In genomic region chr17:7583253-7584109, GRCh38 we compare ENCODE assay signal across 8 cellular contexts. TPM values are rescaled to one million over a fixed set of nuclear protein-coding genes. Genes with fewer than 3 reads are reported as not detected.
DNase-seq lines count a peak whose midpoint lies in the region; ATAC-seq and TF ChIP-seq lines count a peak whose summit lies in the region.

MPDU1 (plus strand) TSS chr17:7583852; CDS start chr17:7583863, 11 bp downstream.

- ATAC-seq in GM21825 (IDR thresholded peaks at IDR 0.05; ENCODE audit: unreplicated experiment) = peak; percentile 48
- ATAC-seq in activated T-helper 17 cell treated with anti-CD3 and anti-CD28 coated beads, Interleukin-2, amount 50 U/mL, for 72 hours (replicated peaks) = peak; percentile 78
- ATAC-seq in naive thymus-derived CD8-positive, alpha-beta T cell = peak; percentile 84 to 89

- TF ChIP-seq CTCF in LNCaP clone FGC (IDR thresholded peaks at IDR 0.05; ENCODE audit: control insufficient read depth, extremely low read depth, insufficient read depth) (no peak), RWPE1 (conservative IDR thresholded peaks at IDR 0.05; ENCODE audit: low read depth) (no peak), fibroblast of lung (conservative IDR thresholded peaks at IDR 0.05 in 1 of 2, IDR thresholded peaks at IDR 0.05 in 1 of 2; ENCODE audit: low read depth in 1 of 2, low read length in 2 of 2) (no peak)

- peaks cover 45% of the 10 kb centered on the region for H3K79me2 ChIP-seq in fibroblast of lung (ENCODE audit: control insufficient read depth, insufficient read depth, low read length)

- peak within 1 kb of the TSS; percentile 100 for H3K27ac ChIP-seq in RWPE1
- H3K27ac ChIP-seq in fibroblast of lung (ENCODE audit: insufficient read depth, low read length) = peak within 1 kb of the TSS; percentile 98

- peaks cover 33% of the 10 kb centered on the region for H3K4me1 Mint-ChIP-seq in activated T-helper 17 cell treated with anti-CD3 and anti-CD28 coated beads, Interleukin-2, amount 50 U/mL, for 72 hours
- H3K4me1 Mint-ChIP-seq in naive thymus-derived CD8-positive, alpha-beta T cell = peaks cover 30 to 69% (median 61%) of the 10 kb centered on the region in 4 donors

- peaks cover 77% of the 10 kb centered on the region for H3K36me3 Mint-ChIP-seq in activated T-helper 17 cell treated with anti-CD3 and anti-CD28 coated beads, Interleukin-2, amount 50 U/mL, for 72 hours (ENCODE audit: low read depth)
- H3K36me3 Mint-ChIP-seq in naive thymus-derived CD8-positive, alpha-beta T cell = peaks cover 0 to 25% (median 0%) of the 10 kb centered on the region in 3 donors

- CTCF ChIA-PET in RWPE1 (lab: Yijun Ruan, JAX) = no interaction called here

- no peaks in the 10 kb centered on the region for H4K20me1 ChIP-seq in fibroblast of lung (ENCODE audit: control insufficient read depth, extremely low read depth, insufficient read depth, low read length)

- POLR2A ChIA-PET in RWPE1 (lab: Yijun Ruan, JAX; ENCODE audit: low non-redundant PET) = interaction anchor here (0.5 to 1.0 kb wide), 3 partner anchors 10 to 640 kb away, joined by 3 to 4 read pairs (median 3); no protein-coding TSS in a partner anchor
- POLR2A ChIA-PET in naive thymus-derived CD8-positive, alpha-beta T cell (lab: Charles Lee) = interaction anchor here (0.5 to 6.7 kb wide), 28 partner anchors 11 to 589 kb away, joined by 3 to 129 read pairs (median 4); partner anchors contain the start of genes ATP1B2, FXR2, NAA38 and NEURL4

- H3K27ac Mint-ChIP-seq in activated T-helper 17 cell treated with anti-CD3 and anti-CD28 coated beads, Interleukin-2, amount 50 U/mL, for 72 hours = peak within 1 kb of the TSS; percentile 94
- peak within 1 kb of the TSS; percentile 96 to 100 (median 100) for H3K27ac Mint-ChIP-seq in naive thymus-derived CD8-positive, alpha-beta T cell

- DNase-seq in DMS79 treated with DMSO at 0.1 percent for 48 hours (lab: John Stamatoyannopoulos, UW) (peak; percentile 98), LNCaP clone FGC (ENCODE audit: low read depth) (peak; percentile 97), RWPE1 (ENCODE audit: low spot score) (peak; percentile 88), fibroblast of lung (ENCODE audit: low read depth in 2 of 2) (peak; percentile 97 to 98)
- peak; percentile 91 to 98 (median 95) for DNase-seq in naive thymus-derived CD8-positive, alpha-beta T cell
- peak; percentile 92 to 97 (median 97) for DNase-seq in stimulated activated naive CD4-positive, alpha-beta T cell (lab: John Stamatoyannopoulos, UW)

- H2AFZ ChIP-seq in fibroblast of lung (ENCODE audit: low read length) = peak within 1 kb of the TSS; percentile 97

- H3K4me3 ChIP-seq in LNCaP clone FGC (ENCODE audit: low read depth, low read length) = peak within 1 kb of the TSS; percentile 91
- H3K4me3 ChIP-seq in fibroblast of lung (replicated peaks in 1 of 4; ENCODE audit: control extremely low read depth in 1 of 4, insufficient read depth in 1 of 4, low read depth in 3 of 4, low read length in 4 of 4) = peak within 1 kb of the TSS; percentile 73 to 88 (median 80)

- H3K27me3 Mint-ChIP-seq in activated T-helper 17 cell treated with anti-CD3 and anti-CD28 coated beads, Interleukin-2, amount 50 U/mL, for 72 hours = no peaks in the 10 kb centered on the region
- H3K27me3 Mint-ChIP-seq in naive thymus-derived CD8-positive, alpha-beta T cell = no peaks in the 10 kb centered on the region

- H3K36me3 ChIP-seq in fibroblast of lung (ENCODE audit: control insufficient read depth, insufficient read depth, low read length) = peaks cover 15% of the 10 kb centered on the region

- no peaks in the 10 kb centered on the region for H3K27me3 ChIP-seq in fibroblast of lung (ENCODE audit: control insufficient read depth, insufficient read depth, low read length)

- H3K9me3 Mint-ChIP-seq in activated T-helper 17 cell treated with anti-CD3 and anti-CD28 coated beads, Interleukin-2, amount 50 U/mL, for 72 hours = no peaks in the 10 kb centered on the region
- H3K9me3 Mint-ChIP-seq in naive thymus-derived CD8-positive, alpha-beta T cell = no peaks in the 10 kb centered on the region

- no peaks in the 10 kb centered on the region for H3K9me3 ChIP-seq in fibroblast of lung (ENCODE audit: control insufficient read depth, insufficient read depth, low read depth, low read length)

- H3K9ac ChIP-seq in fibroblast of lung (ENCODE audit: insufficient read depth, low read length) = peak within 1 kb of the TSS; percentile 98

- H3K4me2 ChIP-seq in fibroblast of lung (ENCODE audit: extremely low read depth, insufficient read depth, low read length) = peak within 1 kb of the TSS; percentile 81

- peaks cover 50% of the 10 kb centered on the region for H3K4me1 ChIP-seq in fibroblast of lung (ENCODE audit: control insufficient read depth, extremely low read depth, insufficient read depth, low read length)

- peak within 1 kb of the TSS; percentile 96 for H3K4me3 Mint-ChIP-seq in activated T-helper 17 cell treated with anti-CD3 and anti-CD28 coated beads, Interleukin-2, amount 50 U/mL, for 72 hours
- peak within 1 kb of the TSS; percentile 88 to 100 (median 99) for H3K4me3 Mint-ChIP-seq in naive thymus-derived CD8-positive, alpha-beta T cell

RNA-seq across cellular contexts. Expression of gene MPDU1, which starts in this region (rescaled TPM):
- 10 to 100 TPM; 58.3 to 96.4 TPM for total RNA-seq in activated T-helper 17 cell treated with anti-CD3 and anti-CD28 coated beads, Interleukin-2, amount 50 U/mL, for 72 hours
- total RNA-seq in fibroblast of lung = 29.5 and 51.9 TPM in 2 replicates
- polyA plus RNA-seq in fibroblast of lung = 107 and 172 TPM in 2 replicates
- 69.8 and 100 TPM in 2 replicates for polyA plus RNA-seq in fibroblast of lung (2012)
- 214 and 261 TPM in 2 replicates for polyA minus RNA-seq in fibroblast of lung (ENCODE audit: low replicate concordance)
- total RNA-seq in naive thymus-derived CD8-positive, alpha-beta T cell = 10 to 100 TPM; 25.6 to 31.8 TPM
- polyA plus RNA-seq in naive thymus-derived CD8-positive, alpha-beta T cell = 10 to 100 TPM; 33.9 to 48.9 (median 41.3) TPM

Comparison
In these comparisons a context has a peak if more than half of its experiments do, and no peak if none do; other contexts are left out.
1. Peak in every context shown above with its lines: DNase-seq, ATAC-seq, H3K4me3 ChIP-seq and H3K27ac ChIP-seq.